20 cellular contexts compared by ENCODE assay signal in the genomic region with DNA sequence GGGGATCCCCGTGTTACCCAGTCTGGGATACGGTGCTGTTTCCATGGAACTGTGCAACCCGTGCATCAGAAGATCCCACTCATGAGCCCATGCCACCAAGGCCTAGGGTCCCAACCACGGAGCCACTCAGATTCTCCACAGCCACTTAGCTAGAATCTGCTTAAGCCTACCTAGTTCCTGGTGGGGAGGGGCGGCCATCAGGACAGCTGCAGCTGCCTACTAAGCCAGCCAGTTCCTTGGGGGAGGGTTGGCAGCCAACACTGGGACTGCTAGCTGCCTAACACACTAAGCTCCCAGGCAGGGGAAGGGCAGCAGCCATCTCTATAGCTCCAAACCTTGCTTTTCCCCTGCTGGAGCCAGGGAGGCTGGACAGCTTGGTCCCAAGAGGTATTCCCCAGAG.
"Had no signal": no experiment of that assay in that cellular context is flagged by ENCODE, and none has a peak within 500 bp of the region (broad histone marks: within the 10 kb centered on the region; RNA-seq: fewer than 3 reads in every experiment).

No MANE protein-coding gene starts in this region.

- H3K27ac ChIP-seq: Peyer's patch, RWPE1 had no signal

- H3K27me3 ChIP-seq: Peyer's patch had no signal

- H3K4me1 ChIP-seq: Peyer's patch had no signal

- H3K4me3 ChIP-seq: Peyer's patch had no signal

- H3K36me3 ChIP-seq: Peyer's patch had no signal

- DNase-seq: activated B cell treated with CpG ODN at 0.5 μM for 24 hours; activated CD4-positive, alpha-beta T cell treated with anti-CD3 and anti-CD28 coated beads for 1 hour; activated CD4-positive, alpha-beta T cell treated with anti-CD3 and anti-CD28 coated beads, Interleukin-2, amount 10 ng/mL, durations not matched to agents 24 days and 14 days; activated CD4-positive, alpha-beta T cell treated with anti-CD3 and anti-CD28 coated beads, Interleukin-2, amount 50 U/mL, for 48 hours; activated CD8-positive, alpha-beta memory T cell treated with anti-CD3 and anti-CD28 coated beads, Interleukin-2, amount 10 ng/mL, durations not matched to agents 7 days and 5 days; activated effector memory CD4-positive, alpha-beta T cell treated with anti-CD3 and anti-CD28 coated beads, Interleukin-2, amount 50 U/mL, for 16 hours; activated naive CD4-positive, alpha-beta T cell treated with Interleukin-2 at 50 U/mL for 16 hours; activated T-cell treated with anti-CD3 and anti-CD28 coated beads, Interleukin-2, amount 50 U/mL, for 24 hours; amygdala; MM.1S; NCI-H1105; NCI-H1436; NCI-H1694 treated with DMSO at 0.1 percent for 48 hours; NCI-H2029 treated with DMSO at 0.1 percent for 48 hours; NCI-H510A treated with DMSO at 0.1 percent for 48 hours; Peyer's patch; SHP77; T-helper 17 cell; T-helper 9 cell had no signal

- ATAC-seq: activated CD8-positive, alpha-beta memory T cell treated with anti-CD3 and anti-CD28 coated beads, Interleukin-2, amount 10 ng/mL, durations not matched to agents 7 days and 5 days; T-helper 17 cell had no signal
